21 cellular contexts compared by ENCODE assay signal in the genomic region with DNA sequence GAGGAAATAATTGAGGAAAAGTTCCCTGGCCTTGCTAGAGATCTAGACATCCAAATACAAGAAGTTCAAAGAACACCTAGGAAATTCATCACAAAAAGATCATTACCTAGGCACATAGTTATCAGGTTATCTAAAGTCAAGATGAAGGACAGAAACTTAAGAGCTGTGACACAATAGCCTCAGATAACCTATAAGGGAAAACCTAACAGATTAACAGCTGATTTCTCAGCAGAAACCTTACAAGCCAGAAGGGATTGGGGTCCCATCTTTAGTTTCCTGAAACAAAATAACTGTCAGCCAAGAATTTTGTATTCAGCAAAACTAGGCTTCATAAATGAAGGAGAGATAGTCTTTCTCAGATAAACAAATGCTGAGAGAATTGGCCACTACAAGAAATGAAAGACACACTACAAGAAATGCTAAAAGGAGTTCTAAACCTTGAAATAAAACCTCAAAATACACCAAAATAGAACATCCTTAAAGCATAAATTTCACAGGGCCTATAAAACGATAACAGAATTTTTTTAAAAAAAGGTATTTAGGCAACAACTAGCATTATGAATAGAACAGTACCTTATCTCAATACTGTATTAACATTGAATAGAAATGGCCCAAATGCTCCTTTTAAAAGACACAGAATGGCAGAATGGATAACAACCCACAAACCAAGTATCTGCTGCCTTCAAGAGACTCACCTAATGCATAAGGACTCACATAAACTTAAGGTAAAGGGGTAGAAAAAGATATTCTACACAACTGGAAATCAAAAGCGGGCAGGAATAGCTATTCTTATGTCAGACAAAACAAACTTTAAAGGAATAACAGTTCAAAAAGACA. TPM values are rescaled to one million over a fixed set of nuclear protein-coding genes. Genes with fewer than 3 reads are reported as not detected.
A peak's percentile ranks its signal among the peaks of the same experiment; 100 is the strongest.
DNase-seq lines count a peak whose midpoint lies in the region; ATAC-seq, FAIRE-seq and TF ChIP-seq lines count a peak whose summit lies in the region.
"Had no signal": no experiment of that assay in that cellular context is flagged by ENCODE, and none has a peak within 500 bp of the region (broad histone marks: within the 10 kb centered on the region; RNA-seq: fewer than 3 reads in every experiment).

No MANE protein-coding gene starts in this region.

- DNase-seq in HepG2 (ENCODE audit: low spot score) (no peak), right lobe of liver (no peak), WTC11 (ENCODE audit: low spot score) (no peak), erythroblast (lab: John Stamatoyannopoulos, UW) (peak; percentile 3 to 27), HPDE6-E6E7 (ENCODE audit: extremely low spot score) (no peak), MV-4-11 (lab: John Stamatoyannopoulos, UW) (no peak)
- DNase-seq: Caco-2; CD4-positive, CD25-positive, alpha-beta regulatory T cell; CD8-positive, alpha-beta T cell; DMS153; DND-41; GM23248; H9; HFFc6 had no signal

- intact Hi-C loops in HepG2 (cut with micrococcal nuclease; ENCODE audit: unreplicated experiment) = no loop called here
- intact Hi-C loops in right lobe of liver (cut with DNase I) = no loop called here

- POLR2A ChIA-PET in HepG2 (lab: Yijun Ruan, JAX) = no interaction called here
- POLR2A ChIA-PET in WTC11 (lab: Charles Lee) = no interaction called here

- peaks cover 83% of the 10 kb centered on the region for H3K79me2 ChIP-seq in HepG2 (ENCODE audit: insufficient read depth, low read length)

- FAIRE-seq in HepG2 (lab: Jason Lieb, UNC) = no peak
- FAIRE-seq: GM12892, H1 had no signal

- in situ Hi-C loops in HepG2 (cut with HindIII; ENCODE audit: extremely low pct_ligation_motif_present, low pct_unique_long_range_greater_than_20kb) = no loop called here

- peaks cover 14% of the 10 kb centered on the region for H3K9me3 ChIP-seq in HepG2 (ENCODE audit: low read length)
- no peaks in the 10 kb centered on the region for H3K9me3 ChIP-seq in right lobe of liver

- peaks cover 2% of the 10 kb centered on the region; the same call in 1 of the 2 replicates for H4K20me1 ChIP-seq in HepG2 (ENCODE audit: insufficient read depth, low read length)
- H4K20me1 ChIP-seq: BLaER1 had no signal

- H3K36me3 ChIP-seq in HepG2 (replicated peaks in 1 of 2; ENCODE audit: control insufficient read depth in 1 of 2, insufficient read depth in 2 of 2, low read length in 2 of 2) (peaks cover 0 to 2% of the 10 kb centered on the region in 2 experiments; a peak in 1 of 5 replicates), right lobe of liver (no peaks in the 10 kb centered on the region)

- H3K4me3 Mint-ChIP-seq in WTC11 = no peak overlapping the region
- H3K4me3 Mint-ChIP-seq: B cell; CD8-positive, alpha-beta T cell; H9; HFFc6 had no signal

- H3K36me3 Mint-ChIP-seq in WTC11 = peaks cover 54% of the 10 kb centered on the region

- no peak overlapping the region for H3K4me2 ChIP-seq in HepG2 (ENCODE audit: low read depth, low read length)
- H3K4me2 ChIP-seq: BLaER1 had no signal

- H3K9ac ChIP-seq in HepG2 (ENCODE audit: insufficient read depth, low read depth, low read length) = no peak overlapping the region
- H3K9ac ChIP-seq: BLaER1, GM23248 had no signal

- 97% methylated on average over 2 of the region's 2 CpGs for WGBS in HepG2 (ENCODE audit: low lambda C conversion rate)
- 100% methylated on average over 2 of the region's 2 CpGs for WGBS in right lobe of liver (ENCODE audit: insufficient coverage, low coverage, low lambda C conversion rate, missing lambda C conversion rate)

- H2AFZ ChIP-seq in HepG2 (ENCODE audit: low read length) = no peak overlapping the region
- H2AFZ ChIP-seq: GM23248 had no signal

- no peaks in the 10 kb centered on the region for H3K27me3 ChIP-seq in HepG2 (ENCODE audit: control insufficient read depth in 1 of 2, insufficient read depth in 2 of 2, low read length in 2 of 2)
- no peaks in the 10 kb centered on the region for H3K27me3 ChIP-seq in right lobe of liver
- H3K27me3 ChIP-seq: BLaER1 had no signal

- TF ChIP-seq CTCF in HepG2 (CRISPR knock-in tag; IDR thresholded peaks at IDR 0.05) (no peak), right lobe of liver (IDR thresholded peaks at IDR 0.05) (no peak), WTC11 (IDR thresholded peaks at IDR 0.05) (no peak)

- ATAC-seq in HepG2 (no peak), right lobe of liver (no peak), WTC11 (no peak)
- ATAC-seq: CD8-positive, alpha-beta T cell; HCT116 had no signal

- CTCF ChIA-PET in HepG2 (lab: Yijun Ruan, JAX; ENCODE audit: low intra/inter-chr PET ratio, low total read pairs) (no interaction called here), WTC11 (lab: Charles Lee) (no interaction called here)

- H3K4me3 ChIP-seq in HepG2 (replicated peaks in 1 of 3; ENCODE audit: insufficient read depth in 1 of 3, low read depth in 2 of 3, low read length in 3 of 3) (no peak overlapping the region), right lobe of liver (no peak overlapping the region)
- H3K4me3 ChIP-seq: BLaER1, GM23248 had no signal

- 0 out of 2 replicates have a peak, but pooled peaks cover 3% of the 10 kb centered on the region for H3K4me1 Mint-ChIP-seq in WTC11

- H3K4me1 ChIP-seq in HepG2 (ENCODE audit: insufficient read depth, low read length) (peaks cover 31% of the 10 kb centered on the region), right lobe of liver (no peaks in the 10 kb centered on the region)
- H3K4me1 ChIP-seq: BLaER1, Caco-2 had no signal

- H3K27ac Mint-ChIP-seq in WTC11 = no peak overlapping the region
- H3K27ac Mint-ChIP-seq: B cell; CD4-positive, CD25-positive, alpha-beta regulatory T cell; CD8-positive, alpha-beta T cell; H9; HFFc6 had no signal

- TF ChIP-seq EP300 in HepG2 (IDR thresholded peaks at IDR 0.05; ENCODE audit: low read depth in 2 of 2, low read length in 2 of 2) (no peak), HepG2 (CRISPR knock-in tag; IDR thresholded peaks at IDR 0.05; ENCODE audit: borderline replicate concordance) (no peak)

- H3K9me3 Mint-ChIP-seq in WTC11 = peaks cover 60% of the 10 kb centered on the region

- no TSS peak for BruUV-seq in HepG2 (replicated peaks; lab: Mats Ljungman, UMichigan)

- TF ChIP-seq POLR2A in HepG2 (IDR thresholded peaks at IDR 0.05; ENCODE audit: insufficient read depth in 1 of 2, low read depth in 2 of 2, low read length in 2 of 2) (no peak), right lobe of liver (IDR thresholded peaks at IDR 0.05) (no peak), erythroblast (IDR thresholded peaks at IDR 0.05; ENCODE audit: low read length) (no peak)

- H3K27ac ChIP-seq in HepG2 (ENCODE audit: extremely low read length, insufficient read depth, low read length) (no peak overlapping the region), right lobe of liver (no peak overlapping the region)
- H3K27ac ChIP-seq: 22Rv1, BLaER1, C4-2B, GM23248 had no signal

- H3K27me3 Mint-ChIP-seq in WTC11 (ENCODE audit: low read depth) = no peaks in the 10 kb centered on the region
- H3K27me3 Mint-ChIP-seq: B cell; CD4-positive, CD25-positive, alpha-beta regulatory T cell had no signal

- TF ChIP-seq RAD21 in HepG2 (CRISPR knock-in tag; IDR thresholded peaks at IDR 0.05) = no peak

TF ChIP-seq in HepG2, 621 proteins besides CTCF, POLR2A, EP300 and RAD21:
- TF ChIP-seq THYN1 (CRISPR knock-in tag; IDR thresholded peaks at IDR 0.05; ENCODE audit: borderline replicate concordance, low read depth) (no peak), KLF6 (CRISPR knock-in tag; IDR thresholded peaks at IDR 0.05) (no peak), DMAP1 (CRISPR knock-in tag; IDR thresholded peaks at IDR 0.05) (no peak), ZNF317 (CRISPR knock-in tag; IDR thresholded peaks at IDR 0.05) (peak; percentile 77; the same call in 1 of the 2 replicates)

TF ChIP-seq in WTC11, 78 proteins besides CTCF, POLR2A, EP300 and RAD21:
- TF ChIP-seq SMAD4 (CRISPR knock-in tag; IDR thresholded peaks at IDR 0.05) = no peak
- peak; percentile 58; the same call in 1 of the 2 replicates for TF ChIP-seq ZNF317 (CRISPR knock-in tag; IDR thresholded peaks at IDR 0.05; ENCODE audit: borderline replicate concordance, low read depth)
- TF ChIP-seq ZNF423 (CRISPR knock-in tag; IDR thresholded peaks at IDR 0.05) = no peak
- no peak for TF ChIP-seq CREB1 (CRISPR knock-in tag; IDR thresholded peaks at IDR 0.05)
- no peak for TF ChIP-seq RORB (CRISPR knock-in tag; IDR thresholded peaks at IDR 0.05)
- TF ChIP-seq FOXK1 (CRISPR knock-in tag; IDR thresholded peaks at IDR 0.05) = no peak

RNA-seq across cellular contexts. Expression of gene RNGTT, which starts 9.7 kb away (rescaled TPM):
- 22.6 and 27.8 TPM in 2 replicates for total RNA-seq in HepG2 (2016; rRNA removed; fragmentation: Illumina TruSeq; extraction: Trizol)
- 9.6 and 10.9 TPM in 2 replicates for total RNA-seq in HepG2 (2016; cell fraction: cytosol; rRNA removed; fragmentation: Illumina TruSeq; extraction: Trizol; ENCODE audit: low read depth)
- total RNA-seq in HepG2 (2016; cell fraction: insoluble cytoplasmic fraction; rRNA removed; fragmentation: Illumina TruSeq; extraction: Trizol) = 22.5 and 29.5 TPM in 2 replicates
- 7.0 and 7.3 TPM in 2 replicates for total RNA-seq in HepG2 (2016; cell fraction: membrane; rRNA removed; fragmentation: Illumina TruSeq; extraction: Trizol)
- total RNA-seq in HepG2 (2016; cell fraction: nucleus; rRNA removed; fragmentation: Illumina TruSeq; extraction: Trizol) = 33.0 and 33.7 TPM in 2 replicates
- 5.6 and 6.0 TPM in 2 replicates for polyA plus RNA-seq in HepG2 (2011; rRNA removed)
- polyA plus RNA-seq in HepG2 (2011; cell fraction: cytosol; rRNA removed) = 2.5 and 3.9 TPM in 2 replicates
- 7.0 and 7.7 TPM in 2 replicates for polyA plus RNA-seq in HepG2 (2011; cell fraction: nucleus; rRNA removed)
- polyA plus RNA-seq in HepG2 (2012) = 9.8 and 10.1 TPM in 2 replicates
- polyA plus RNA-seq in HepG2 (2016; cell fraction: cytosol; fragmentation: Illumina TruSeq; extraction: Trizol; ENCODE audit: low read depth) = 0.67 and 0.70 TPM in 2 replicates
- polyA plus RNA-seq in HepG2 (2016; cell fraction: insoluble cytoplasmic fraction; fragmentation: Illumina TruSeq; extraction: Trizol; ENCODE audit: low read depth) = 19.1 and 21.4 TPM in 2 replicates
- polyA plus RNA-seq in HepG2 (2016; cell fraction: membrane; fragmentation: Illumina TruSeq; extraction: Trizol; ENCODE audit: low read depth) = 2.3 and 2.4 TPM in 2 replicates
- 11.7 and 13.7 TPM in 2 replicates for polyA plus RNA-seq in HepG2 (2016; cell fraction: nucleus; fragmentation: Illumina TruSeq; extraction: Trizol; ENCODE audit: insufficient read depth, low read depth)
- polyA minus RNA-seq in HepG2 (2011; rRNA and poly(A)+ RNA removed; ENCODE audit: low replicate concordance) = 5.2 and 6.4 TPM in 2 replicates
- polyA minus RNA-seq in HepG2 (2011; cell fraction: cytosol; rRNA and poly(A)+ RNA removed) = 7.4 and 8.7 TPM in 2 replicates
- 34.9 and 46.0 TPM in 2 replicates for polyA minus RNA-seq in HepG2 (2011; cell fraction: nucleus; rRNA and poly(A)+ RNA removed)
- total RNA-seq in right lobe of liver = 10 to 100 TPM in 2 of 6 experiments, 1 to 10 TPM in 4; 5.7 to 11.2 (median 6.5) TPM
- 20.4 to 22.0 TPM (median 20.7 TPM) in 3 replicates for total RNA-seq in WTC11 (2021)

Comparison
In these comparisons a context has a peak if more than half of its experiments do, and no peak if none do; other contexts are left out.
1. DNase-seq: peak in erythroblast (2 of 2); none in HepG2 (single experiment), right lobe of liver (0 of 3), WTC11 (single experiment), HPDE6-E6E7 (single experiment) and MV-4-11 (single experiment).
2. Of the 50 proteins assayed by ChIP-seq in both HepG2 and WTC11: peak only in HepG2: none; only in WTC11: none; in both: ZNF317; in neither: 49.